8 cellular contexts compared by ENCODE assay signal in the genomic region with DNA sequence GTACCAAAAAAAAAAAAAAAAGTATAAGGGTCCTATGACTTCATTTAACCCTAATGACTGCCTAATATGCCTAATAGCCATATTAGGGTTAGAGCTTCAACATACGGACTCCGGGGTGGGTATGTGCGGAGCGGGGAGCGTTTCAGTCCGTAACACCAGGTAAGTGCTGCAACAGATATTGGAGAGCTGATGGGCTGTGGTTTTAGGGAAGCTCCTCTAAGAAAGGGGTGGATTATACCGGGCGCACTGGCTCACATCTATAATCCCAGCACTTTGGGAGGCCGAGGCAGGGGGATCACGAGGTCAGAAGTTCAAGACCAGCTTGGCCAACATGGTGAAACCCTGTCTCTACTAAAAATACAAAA. TPM values are rescaled to one million over a fixed set of nuclear protein-coding genes. Genes with fewer than 3 reads are reported as not detected.
A peak's percentile ranks its signal among the peaks of the same experiment; 100 is the strongest.
DNase-seq lines count a peak whose midpoint lies in the region; ATAC-seq and TF ChIP-seq lines count a peak whose summit lies in the region.

No MANE protein-coding gene starts in this region.

- H3K4me1 ChIP-seq in CD4-positive, alpha-beta memory T cell (ENCODE audit: insufficient read depth, low read length), result peaks cover 50% of the 10 kb centered on the region
- H3K4me1 ChIP-seq in mammary epithelial cell (ENCODE audit: insufficient read depth, low read length), result peaks cover 31% of the 10 kb centered on the region

- POLR2A ChIA-PET in CD4-positive, alpha-beta memory T cell (lab: Charles Lee; ENCODE audit: partially characterized antibody), result interaction anchor here (3.6 to 7.7 kb wide), 3 partner anchors 15 to 56 kb away, joined by 12 to 155 read pairs (median 94); partner anchors contain the start of gene TXNDC11

- H3K4me1 Mint-ChIP-seq in CD4-positive, alpha-beta memory T cell, result peaks cover 35 to 68% (median 53%) of the 10 kb centered on the region in 4 donors
- peaks cover 54% of the 10 kb centered on the region for H3K4me1 Mint-ChIP-seq in neural crest cell

- H3K27ac Mint-ChIP-seq in CD4-positive, alpha-beta memory T cell, result peak overlapping the region; percentile 80 to 99 (median 98)
- no peak overlapping the region for H3K27ac Mint-ChIP-seq in neural crest cell (ENCODE audit: unreplicated experiment)

- H3K9me3 ChIP-seq in CD4-positive, alpha-beta memory T cell (ENCODE audit: control insufficient read depth in 1 of 2, low read length in 2 of 2), result no peaks in the 10 kb centered on the region
- H3K9me3 ChIP-seq in KOPT-K1 (ENCODE audit: insufficient read depth, low read length, poor library complexity, severe bottlenecking) (no peaks in the 10 kb centered on the region), mammary epithelial cell (replicated peaks; ENCODE audit: insufficient read depth, low read length) (no peaks in the 10 kb centered on the region)

- H3K27ac ChIP-seq in CD4-positive, alpha-beta memory T cell (ENCODE audit: low read depth, low read length), result peak overlapping the region; percentile 99
- H3K27ac ChIP-seq in KOPT-K1 (ENCODE audit: low read depth, low read length, poor library complexity, severe bottlenecking) (peak overlapping the region; percentile 37), mammary epithelial cell (ENCODE audit: insufficient read depth, low read depth, low read length) (no peak overlapping the region)

- peak overlapping the region in 6 of 8 donors; percentile 10 to 98 (median 71) for H3K4me3 Mint-ChIP-seq in CD4-positive, alpha-beta memory T cell
- peak overlapping the region; percentile 97 for H3K4me3 Mint-ChIP-seq in neural crest cell

- no peaks in the 10 kb centered on the region for H3K36me3 ChIP-seq in CD4-positive, alpha-beta memory T cell (ENCODE audit: insufficient read depth, low read length)
- H3K36me3 ChIP-seq in KOPT-K1 (ENCODE audit: insufficient read depth, low read length) (peaks cover 16% of the 10 kb centered on the region), mammary epithelial cell (ENCODE audit: insufficient read depth, low read length) (peaks cover 3% of the 10 kb centered on the region)

- 94% methylated on average over 10 of the region's 10 CpGs for WGBS in mammary epithelial cell (ENCODE audit: low coverage, missing lambda C conversion rate)

- H3K36me3 Mint-ChIP-seq in CD4-positive, alpha-beta memory T cell, result peaks cover 0 to 25% of the 10 kb centered on the region in 2 donors
- H3K36me3 Mint-ChIP-seq in neural crest cell (ENCODE audit: low read depth), result peaks cover 4% of the 10 kb centered on the region

- no peak overlapping the region for H2AFZ ChIP-seq in mammary epithelial cell (ENCODE audit: low read depth, low read length)

- BruUV-seq in mammary epithelial cell (replicated peaks; lab: Mats Ljungman, UMichigan), result no TSS peak

- peaks cover 60% of the 10 kb centered on the region for H3K79me2 ChIP-seq in mammary epithelial cell (ENCODE audit: insufficient read depth, low read length)

- CTCF ChIA-PET in CD4-positive, alpha-beta memory T cell (lab: Charles Lee; ENCODE audit: partially characterized antibody), result interaction anchor here (0.6 to 3.4 kb wide), 5 partner anchors 12 to 69 kb away, joined by 3 to 27 read pairs (median 3); partner anchors contain the start of gene TXNDC11
- CTCF ChIA-PET in mammary epithelial cell (lab: Charles Lee; ENCODE audit: low non-redundant PET), result interaction anchor here (0.6 kb wide), 1 partner anchor 11 kb away, joined by 6 read pairs; no protein-coding TSS in a partner anchor

- H3K9me3 Mint-ChIP-seq in CD4-positive, alpha-beta memory T cell, result peaks cover 0 to 3% (median 0%) of the 10 kb centered on the region in 8 donors
- H3K9me3 Mint-ChIP-seq in neural crest cell, result no peaks in the 10 kb centered on the region

- H4K20me1 ChIP-seq in mammary epithelial cell (ENCODE audit: insufficient read depth, low read length), result no peaks in the 10 kb centered on the region

- intact Hi-C loops in CD4-positive, alpha-beta memory T cell (cut with micrococcal nuclease), result loop anchor here (5.0 kb wide), 3 partner anchors 37 to 857 kb away; partner anchors contain the start of genes CLEC16A, DEXI and SNN
- intact Hi-C loops in mammary epithelial cell (cut with micrococcal nuclease), result no loop called here

- ATAC-seq in GM18502 (IDR thresholded peaks at IDR 0.05; ENCODE audit: poor library complexity, unreplicated experiment), result no peak
- no peak for ATAC-seq in HG02610 (IDR thresholded peaks at IDR 0.05; ENCODE audit: unreplicated experiment)

- dilution Hi-C loops in mammary epithelial cell (cut with HindIII; ENCODE audit: low sequenced_read_pairs), result no loop called here

- TF ChIP-seq CTCF in mammary epithelial cell (conservative IDR thresholded peaks at IDR 0.05 in 1 of 2, IDR thresholded peaks at IDR 0.05 in 1 of 2; ENCODE audit: extremely low read depth in 1 of 2, insufficient read depth in 1 of 2, low read depth in 1 of 2, low read length in 2 of 2) (no peak), neural crest cell (conservative IDR thresholded peaks at IDR 0.05) (no peak)

- H3K4me3 ChIP-seq in CD4-positive, alpha-beta memory T cell (ENCODE audit: low read length in 2 of 2), result no peak overlapping the region
- no peak overlapping the region for H3K4me3 ChIP-seq in mammary epithelial cell (replicated peaks in 1 of 3; ENCODE audit: insufficient read depth in 1 of 3, low read depth in 2 of 3, low read length in 3 of 3)

- in situ Hi-C loops in mammary epithelial cell (cut with MboI; ENCODE audit: low sequenced_read_pairs in 2 of 2), result no loop called here

- no peak overlapping the region for H3K9ac ChIP-seq in mammary epithelial cell (ENCODE audit: insufficient read depth, low read length)

- peak overlapping the region; percentile 97 for H3K4me2 ChIP-seq in mammary epithelial cell (ENCODE audit: insufficient read depth, low read depth, low read length)

- H3K27me3 Mint-ChIP-seq in CD4-positive, alpha-beta memory T cell, result no peaks in the 10 kb centered on the region
- no peaks in the 10 kb centered on the region for H3K27me3 Mint-ChIP-seq in neural crest cell (ENCODE audit: low read depth)

- DNase-seq in CD4-positive, alpha-beta memory T cell, result no peak
- DNase-seq in mammary epithelial cell (no peak), neural crest cell (ENCODE audit: low read depth, low spot score) (no peak), NOMO-1 treated with DMSO at 0.1 percent for 48 hours (lab: John Stamatoyannopoulos, UW; ENCODE audit: unreplicated experiment) (no peak), ecto neural progenitor cell (ENCODE audit: low spot score) (no peak)

- no peaks in the 10 kb centered on the region for H3K27me3 ChIP-seq in CD4-positive, alpha-beta memory T cell (ENCODE audit: insufficient read depth, low read length)
- no peaks in the 10 kb centered on the region for H3K27me3 ChIP-seq in mammary epithelial cell (ENCODE audit: insufficient read depth, low read length)

RNA-seq across cellular contexts. Expression of gene ZC3H7A, which starts 1.9 kb away (rescaled TPM):
- total RNA-seq in CD4-positive, alpha-beta memory T cell, result 10 to 100 TPM; 85.0 to 92.1 TPM
- 10 to 100 TPM; 39.9 to 47.6 TPM for polyA plus RNA-seq in CD4-positive, alpha-beta memory T cell
- total RNA-seq in mammary epithelial cell (10 to 100 TPM; 42.5 to 64.1 TPM), neural crest cell (66.5 and 74.6 TPM in 2 replicates)
- 29.0 TPM for polyA plus RNA-seq in mammary epithelial cell
- 25.5 TPM for polyA minus RNA-seq in mammary epithelial cell

RNA-seq across cellular contexts. Expression of gene RSL1D1, which starts 52.3 kb away (rescaled TPM):
- 100 to 1,000 TPM; 180 to 206 TPM for total RNA-seq in CD4-positive, alpha-beta memory T cell
- 100 to 1,000 TPM; 124 to 325 TPM for polyA plus RNA-seq in CD4-positive, alpha-beta memory T cell
- total RNA-seq in mammary epithelial cell (100 to 1,000 TPM; 127 to 209 TPM), neural crest cell (199 and 205 TPM in 2 replicates)
- 114 TPM for polyA plus RNA-seq in mammary epithelial cell
- polyA minus RNA-seq in mammary epithelial cell, result 27.8 TPM

RNA-seq across cellular contexts. Expression of gene TXNDC11, which starts 56.3 kb away (rescaled TPM):
- total RNA-seq in CD4-positive, alpha-beta memory T cell, result 10 to 100 TPM; 51.7 to 59.8 TPM
- polyA plus RNA-seq in CD4-positive, alpha-beta memory T cell, result 10 to 100 TPM; 54.7 to 62.6 TPM
- total RNA-seq in mammary epithelial cell (10 to 100 TPM; 26.0 to 30.7 TPM), neural crest cell (16.9 and 18.5 TPM in 2 replicates)
- 46.6 TPM for polyA plus RNA-seq in mammary epithelial cell
- 34.0 TPM for polyA minus RNA-seq in mammary epithelial cell
